1 cellular context compared by ENCODE assay signal in genomic region chr6:85078071-85078470, GRCh38.
TF ChIP-seq lines count a peak whose summit lies in the region.

No MANE protein-coding gene starts in this region.

TF ChIP-seq in HEK293, 187 proteins besides CTCF, POLR2A, EP300 and RAD21 (continued from another document):
- TF ChIP-seq ZBTB49 (tag by site-specific recombination; IDR thresholded peaks at IDR 0.05; ENCODE audit: low read depth) (no peak), ZEB2 (tag by site-specific recombination; IDR thresholded peaks at IDR 0.05) (peak; percentile 90), ZNF660 (tag by site-specific recombination; IDR thresholded peaks at IDR 0.05) (peak; percentile 93), ZXDB (tag by site-specific recombination; IDR thresholded peaks at IDR 0.05) (no peak), ZNF529 (tag by site-specific recombination; IDR thresholded peaks at IDR 0.05; ENCODE audit: insufficient replicate concordance) (no peak), ZNF19 (tag by site-specific recombination; IDR thresholded peaks at IDR 0.05; ENCODE audit: low read depth) (no peak), PRDM1 (tag by site-specific recombination; IDR thresholded peaks at IDR 0.05) (peak; percentile 85), ZNF433 (tag by site-specific recombination; IDR thresholded peaks at IDR 0.05; ENCODE audit: low read depth) (no peak), ZNF777 (tag by site-specific recombination; IDR thresholded peaks at IDR 0.05; ENCODE audit: borderline replicate concordance) (no peak), MEIS1 (CRISPR knock-in tag; IDR thresholded peaks at IDR 0.05; ENCODE audit: borderline replicate concordance) (no peak), ZNF549 (tag by site-specific recombination; IDR thresholded peaks at IDR 0.05) (no peak), GLI2 (tag by site-specific recombination; IDR thresholded peaks at IDR 0.05; ENCODE audit: borderline replicate concordance, low read depth) (no peak; the same call in 1 of the 2 replicates), ZBTB48 (tag by site-specific recombination; IDR thresholded peaks at IDR 0.05) (peak; percentile 93), KLF1 (tag by site-specific recombination; IDR thresholded peaks at IDR 0.05) (no peak), HOXD13 (CRISPR knock-in tag; IDR thresholded peaks at IDR 0.05; ENCODE audit: borderline replicate concordance) (no peak), ATF2 (tag by site-specific recombination; IDR thresholded peaks at IDR 0.05; ENCODE audit: low read depth) (peak; percentile 46), ZSCAN18 (tag by site-specific recombination; IDR thresholded peaks at IDR 0.05) (no peak), ZNF138 (tag by site-specific recombination; IDR thresholded peaks at IDR 0.05; ENCODE audit: borderline replicate concordance) (no peak), ZNF175 (tag by site-specific recombination; IDR thresholded peaks at IDR 0.05) (no peak), ZBTB7A (tag by site-specific recombination; IDR thresholded peaks at IDR 0.05; ENCODE audit: low read depth) (no peak)
